ENCODE assay signal across 23 cellular contexts in the genomic region with DNA sequence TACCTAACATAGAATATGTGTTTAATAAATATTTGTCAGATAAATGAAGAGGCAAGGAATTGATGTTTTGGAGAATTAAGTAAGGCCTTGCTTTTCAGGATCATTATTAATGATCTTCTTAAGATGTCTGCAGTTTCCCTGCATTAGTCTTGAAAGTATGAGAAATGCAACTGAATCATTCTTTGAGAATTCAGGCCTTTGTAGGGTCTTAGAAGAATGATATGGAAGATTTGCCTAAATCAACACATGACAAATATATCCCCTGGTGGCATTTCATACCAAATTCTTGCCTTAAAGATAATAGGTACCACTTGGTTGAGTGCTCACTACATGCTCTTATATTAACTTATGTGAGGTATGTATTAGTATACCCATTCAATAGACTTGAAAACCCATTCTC. TPM values are rescaled to one million over a fixed set of nuclear protein-coding genes. Genes with fewer than 3 reads are reported as not detected.
DNase-seq lines count a peak whose midpoint lies in the region; ATAC-seq and TF ChIP-seq lines count a peak whose summit lies in the region.
"Had no signal": no experiment of that assay in that cellular context is flagged by ENCODE, and none has a peak within 500 bp of the region (broad histone marks: within the 10 kb centered on the region; RNA-seq: fewer than 3 reads in every experiment).

No MANE protein-coding gene starts in this region.

- H3K27ac Mint-ChIP-seq in osteocyte (ENCODE audit: unreplicated experiment): no peak overlapping the region
- H3K27ac Mint-ChIP-seq: CD4-positive, alpha-beta T cell had no signal

- TF ChIP-seq CTCF in PC-3 (conservative IDR thresholded peaks at IDR 0.05; ENCODE audit: low read depth, low read length) (no peak), astrocyte of the spinal cord (IDR thresholded peaks at IDR 0.05; ENCODE audit: low read depth, low read length) (no peak), osteocyte (IDR thresholded peaks at IDR 0.05) (no peak)

- H3K9me2 ChIP-seq in PC-3 (replicated peaks; ENCODE audit: low read length): no peaks in the 10 kb centered on the region

- POLR2A ChIA-PET in PC-3 (lab: Charles Lee; ENCODE audit: unreplicated experiment): interaction anchor here (0.7 kb wide), 1 partner anchor 148 kb away, joined by 6 read pairs; no protein-coding TSS in a partner anchor

- no peak overlapping the region for H2AFZ ChIP-seq in PC-3 (ENCODE audit: low read length)

- in situ Hi-C loops in astrocyte of the spinal cord (cut with HindIII; ENCODE audit: low sequenced_read_pairs): no loop called here

- H3K4me1 ChIP-seq in PC-3 (ENCODE audit: insufficient read depth, low read length): peaks cover 20% of the 10 kb centered on the region
- H3K4me1 ChIP-seq in skeletal muscle satellite cell (ENCODE audit: control insufficient read depth, insufficient read depth, low read length): peaks cover 39% of the 10 kb centered on the region

- H3K27ac ChIP-seq in PC-3 (ENCODE audit: low read length): no peak overlapping the region
- H3K27ac ChIP-seq: BLaER1 treated with 17β-estradiol and CSF1 and Interleukin-3, amounts not matched to agents 10 nM and 100 nM had no signal

- H3K4me2 ChIP-seq in PC-3 (ENCODE audit: low read length) (no peak overlapping the region), skeletal muscle satellite cell (ENCODE audit: low read length) (peak overlapping the region; percentile 4)
- H3K4me2 ChIP-seq: BLaER1 treated with 17β-estradiol and CSF1 and Interleukin-3, amounts not matched to agents 10 nM and 100 nM had no signal

- H3K36me3 Mint-ChIP-seq in osteocyte (ENCODE audit: unreplicated experiment): no peaks in the 10 kb centered on the region

- H3K36me3 ChIP-seq in PC-3 (ENCODE audit: low read depth, low read length): no peaks in the 10 kb centered on the region
- H3K36me3 ChIP-seq in skeletal muscle satellite cell (ENCODE audit: insufficient read depth, low read length): no peaks in the 10 kb centered on the region
- H3K36me3 ChIP-seq: BLaER1 treated with 17β-estradiol and CSF1 and Interleukin-3, amounts not matched to agents 10 nM and 100 nM had no signal

- H3K9ac ChIP-seq in PC-3 (ENCODE audit: low read length): no peak overlapping the region
- H3K9ac ChIP-seq in skeletal muscle satellite cell (ENCODE audit: low read depth, low read length): no peak overlapping the region
- H3K9ac ChIP-seq: BLaER1 treated with 17β-estradiol and CSF1 and Interleukin-3, amounts not matched to agents 10 nM and 100 nM had no signal

- BruUV-seq in PC-3 (replicated peaks; lab: Mats Ljungman, UMichigan): no TSS peak

- no peaks in the 10 kb centered on the region for H3K9me3 Mint-ChIP-seq in osteocyte (ENCODE audit: unreplicated experiment)
- H3K9me3 Mint-ChIP-seq: CD4-positive, alpha-beta T cell had no signal

- H3K79me2 ChIP-seq in PC-3 (ENCODE audit: low read length): no peaks in the 10 kb centered on the region

- no peaks in the 10 kb centered on the region for H3F3A ChIP-seq in PC-3 (ENCODE audit: low read length, unreplicated experiment)

- CTCF ChIA-PET in PC-3 (lab: Charles Lee): no interaction called here

- H3K4me1 Mint-ChIP-seq in osteocyte (ENCODE audit: unreplicated experiment): peaks cover 40% of the 10 kb centered on the region

- H3K27me3 Mint-ChIP-seq in osteocyte (ENCODE audit: unreplicated experiment): no peaks in the 10 kb centered on the region

- H3K9me3 ChIP-seq in PC-3 (ENCODE audit: low read length) (no peaks in the 10 kb centered on the region), skeletal muscle satellite cell (replicated peaks; ENCODE audit: low read length) (no peaks in the 10 kb centered on the region)

- no peaks in the 10 kb centered on the region for H4K20me1 ChIP-seq in PC-3 (ENCODE audit: low read length)
- H4K20me1 ChIP-seq: BLaER1 treated with 17β-estradiol and CSF1 and Interleukin-3, amounts not matched to agents 10 nM and 100 nM had no signal

- ATAC-seq in PC-3: no peak
- ATAC-seq in GM19395 (IDR thresholded peaks at IDR 0.05; ENCODE audit: unreplicated experiment): no peak
- ATAC-seq: HCT116 had no signal

- H3K27me3 ChIP-seq in PC-3 (ENCODE audit: low read length) (no peaks in the 10 kb centered on the region), skeletal muscle satellite cell (ENCODE audit: control insufficient read depth, insufficient read depth, low read length) (no peaks in the 10 kb centered on the region)
- H3K27me3 ChIP-seq: BLaER1 treated with 17β-estradiol and CSF1 and Interleukin-3, amounts not matched to agents 10 nM and 100 nM had no signal

- intact Hi-C loops in PC-3 (cut with micrococcal nuclease): no loop called here

- H3K4me3 ChIP-seq in PC-3 (ENCODE audit: low read length): no peak overlapping the region
- no peak overlapping the region for H3K4me3 ChIP-seq in astrocyte of the spinal cord (ENCODE audit: low read depth, low read length)
- H3K4me3 ChIP-seq in skeletal muscle satellite cell (ENCODE audit: low read length): no peak overlapping the region
- H3K4me3 ChIP-seq: BLaER1 treated with 17β-estradiol and CSF1 and Interleukin-3, amounts not matched to agents 10 nM and 100 nM had no signal

- no peak overlapping the region for H3K4me3 Mint-ChIP-seq in osteocyte (ENCODE audit: unreplicated experiment)
- H3K4me3 Mint-ChIP-seq: CD4-positive, alpha-beta T cell had no signal

- peak; percentile 58 for DNase-seq in EL
- peak; percentile 22 for DNase-seq in PC-3
- peak; percentile 20 for DNase-seq in astrocyte of the spinal cord (ENCODE audit: low read depth, low spot score)
- DNase-seq in SIG-M5 (lab: John Stamatoyannopoulos, UW): no peak
- DNase-seq in osteocyte (ENCODE audit: extremely low spot score, unreplicated experiment): no peak
- DNase-seq: AML-193; CD4-positive, alpha-beta T cell; COR-L47; DMS53; GF-D8; KG1; MM.1S; NCI-H1694; NCI-H2029 treated with DMSO at 0.1 percent for 48 hours; NCI-H446 treated with DMSO at 0.1 percent for 48 hours; NCI-H526 treated with DMSO at 0.1 percent for 48 hours; Right ventricle myocardium superior; RPMI8226; SW 1271 had no signal

RNA-seq across cellular contexts. Expression of gene TRAM2, which starts 39.4 kb away (rescaled TPM):
- total RNA-seq in PC-3 (2014; rRNA removed) (17.7 and 19.6 TPM in 2 replicates), osteocyte (320 and 339 TPM in 2 replicates)
- 117 and 131 TPM in 2 replicates for total RNA-seq in skeletal muscle satellite cell (2012; rRNA removed)

RNA-seq across cellular contexts. Expression of gene TMEM14A, which starts 54.6 kb away (rescaled TPM):
- total RNA-seq in PC-3 (2014; rRNA removed) (54.7 and 65.4 TPM in 2 replicates), osteocyte (20.4 and 21.5 TPM in 2 replicates)
- total RNA-seq in skeletal muscle satellite cell (2012; rRNA removed): 30.6 and 31.4 TPM in 2 replicates

Comparison
In these comparisons a context has a peak if more than half of its experiments do, and no peak if none do; other contexts are left out.
1. DNase-seq: peak in EL (single experiment), PC-3 (single experiment) and astrocyte of the spinal cord (single experiment); none in SIG-M5 (single experiment) and osteocyte (single experiment).
2. RNA of gene TRAM2, which starts 39.4 kb away (total RNA-seq): 320 to 339 TPM in osteocyte; 17.7 to 19.6 TPM in PC-3; every median in the first group is over 10 times any median in the second.